In the genomic region with DNA sequence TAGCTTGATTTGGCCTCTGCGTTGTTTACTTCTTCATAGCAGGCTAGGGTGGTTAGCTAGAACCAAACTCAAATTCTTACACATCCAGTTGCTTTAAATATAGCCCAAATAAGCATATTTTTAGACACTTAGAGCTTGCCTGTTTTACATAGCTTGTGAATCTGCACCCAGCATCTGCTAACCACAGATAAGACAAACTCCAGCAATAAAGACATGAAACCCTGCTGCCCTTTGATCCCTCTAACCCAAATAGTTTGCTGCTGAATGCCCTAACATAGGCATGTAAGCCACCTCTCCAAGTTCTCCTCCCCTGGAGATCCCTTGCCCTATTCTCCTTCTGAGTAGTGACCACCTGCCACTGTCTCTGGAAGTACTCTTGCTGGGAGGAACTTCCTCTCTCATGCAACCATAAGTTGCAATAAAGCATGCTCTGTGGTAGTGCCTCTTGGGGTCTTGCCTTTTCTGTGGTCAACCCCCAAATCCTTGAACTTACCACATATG, we compare ENCODE assay signal across 13 cellular contexts.
DNase-seq lines count a peak whose midpoint lies in the region; ATAC-seq, FAIRE-seq and TF ChIP-seq lines count a peak whose summit lies in the region.
"Had no signal": no experiment of that assay in that cellular context is flagged by ENCODE, and none has a peak within 500 bp of the region (broad histone marks: within the 10 kb centered on the region; RNA-seq: fewer than 3 reads in every experiment).

No MANE protein-coding gene starts in this region.

- no peaks in the 10 kb centered on the region for H3K9me2 ChIP-seq in MM.1S (replicated peaks; ENCODE audit: insufficient read depth, low read length)

- no peaks in the 10 kb centered on the region for H3K36me3 Mint-ChIP-seq in activated CD4-positive, alpha-beta memory T cell treated with anti-CD3 and anti-CD28 coated beads, Interleukin-2, amount 10 ng/mL, durations not matched to agents 7 days and 5 days (ENCODE audit: low read depth)

- no peaks in the 10 kb centered on the region for H3K27me3 Mint-ChIP-seq in activated CD4-positive, alpha-beta memory T cell treated with anti-CD3 and anti-CD28 coated beads, Interleukin-2, amount 10 ng/mL, durations not matched to agents 7 days and 5 days
- H3K27me3 Mint-ChIP-seq: activated CD4-positive, alpha-beta T cell treated with anti-CD3 and anti-CD28 coated beads for 36 hours had no signal

- no peak for TF ChIP-seq POLR2A in GM12891 (IDR thresholded peaks at IDR 0.05; ENCODE audit: low read depth, low read length)

- H4K20me1 ChIP-seq in MM.1S (ENCODE audit: insufficient read depth, low read length) = no peaks in the 10 kb centered on the region

- intact Hi-C loops in tibial artery (cut with DNase I; ENCODE audit: low total_unique reads) = no loop called here

- H3K9ac ChIP-seq in MM.1S (ENCODE audit: low read length) = peak overlapping the region; percentile 3; the same call in 1 of the 2 replicates

- ATAC-seq in GM19455 (IDR thresholded peaks at IDR 0.05; ENCODE audit: unreplicated experiment) (peak; percentile 86), HG02943 (IDR thresholded peaks at IDR 0.05; ENCODE audit: low read depth, unreplicated experiment) (peak; percentile 73)
- ATAC-seq: activated CD4-positive, alpha-beta T cell treated with anti-CD3 and anti-CD28 coated beads for 36 hours; activated naive CD4-positive, alpha-beta T cell treated with anti-CD3 and anti-CD28 coated beads, Interleukin-2, amount 50 U/mL, for 72 hours had no signal

- TF ChIP-seq CTCF in MM.1S (IDR thresholded peaks at IDR 0.05; ENCODE audit: low read length) (no peak), tibial artery (IDR thresholded peaks at IDR 0.05) (no peak)

- peaks cover 24% of the 10 kb centered on the region for H3K4me1 ChIP-seq in MM.1S (ENCODE audit: low read length)
- no peaks in the 10 kb centered on the region for H3K4me1 ChIP-seq in tibial artery

- H3K9me3 Mint-ChIP-seq in activated CD4-positive, alpha-beta memory T cell treated with anti-CD3 and anti-CD28 coated beads, Interleukin-2, amount 10 ng/mL, durations not matched to agents 7 days and 5 days = no peaks in the 10 kb centered on the region

- H3K4me1 Mint-ChIP-seq in activated CD4-positive, alpha-beta memory T cell treated with anti-CD3 and anti-CD28 coated beads, Interleukin-2, amount 10 ng/mL, durations not matched to agents 7 days and 5 days = no peaks in the 10 kb centered on the region
- H3K4me1 Mint-ChIP-seq: activated CD4-positive, alpha-beta T cell treated with anti-CD3 and anti-CD28 coated beads for 36 hours had no signal

- no peak overlapping the region for H3K27ac Mint-ChIP-seq in activated CD4-positive, alpha-beta memory T cell treated with anti-CD3 and anti-CD28 coated beads, Interleukin-2, amount 10 ng/mL, durations not matched to agents 7 days and 5 days
- H3K27ac Mint-ChIP-seq: activated CD4-positive, alpha-beta T cell treated with anti-CD3 and anti-CD28 coated beads for 36 hours; activated naive CD4-positive, alpha-beta T cell treated with anti-CD3 and anti-CD28 coated beads, Interleukin-2, amount 50 U/mL, for 72 hours had no signal

- no peak for DNase-seq in GM12891 (ENCODE audit: insufficient read length, low spot score)
- peak; percentile 92 for DNase-seq in MM.1S
- DNase-seq in NOMO-1 (lab: John Stamatoyannopoulos, UW; ENCODE audit: unreplicated experiment in 2 of 2) = no peak
- DNase-seq in activated CD4-positive, alpha-beta memory T cell treated with anti-CD3 and anti-CD28 coated beads, Interleukin-2, amount 10 ng/mL, durations not matched to agents 7 days and 5 days = no peak
- DNase-seq in mesenteric fat pad (ENCODE audit: low spot score) = no peak
- DNase-seq in tibial artery = no peak
- DNase-seq: activated CD4-positive, alpha-beta T cell treated with anti-CD3 and anti-CD28 coated beads for 36 hours; NCI-H2029 treated with DMSO at 0.1 percent for 48 hours had no signal

- H2AFZ ChIP-seq in MM.1S (ENCODE audit: low read length) = peak overlapping the region; percentile 56

- H3K36me3 ChIP-seq in MM.1S (replicated peaks; ENCODE audit: insufficient read depth, low read length) (no peaks in the 10 kb centered on the region), tibial artery (no peaks in the 10 kb centered on the region)

- H3F3A ChIP-seq in MM.1S (ENCODE audit: insufficient read depth, low read length) = peaks cover 14% of the 10 kb centered on the region

- FAIRE-seq in GM12891 (lab: Jason Lieb, UNC) = peak; percentile 69
- FAIRE-seq: endothelial cell of umbilical vein, RCC 7860 had no signal

- no peaks in the 10 kb centered on the region for H3K27me3 ChIP-seq in MM.1S (replicated peaks; ENCODE audit: insufficient read depth, low read length)
- H3K27me3 ChIP-seq in tibial artery = no peaks in the 10 kb centered on the region

- peak overlapping the region; percentile 27; the same call in 1 of the 2 replicates for H3K4me3 ChIP-seq in MM.1S (ENCODE audit: low read length)
- no peak overlapping the region for H3K4me3 ChIP-seq in tibial artery

- H3K4me3 Mint-ChIP-seq in activated CD4-positive, alpha-beta memory T cell treated with anti-CD3 and anti-CD28 coated beads, Interleukin-2, amount 10 ng/mL, durations not matched to agents 7 days and 5 days = no peak overlapping the region
- H3K4me3 Mint-ChIP-seq: activated CD4-positive, alpha-beta T cell treated with anti-CD3 and anti-CD28 coated beads for 36 hours had no signal

- H3K79me2 ChIP-seq in MM.1S (ENCODE audit: low read length) = no peaks in the 10 kb centered on the region

- H3K9me3 ChIP-seq in MM.1S (replicated peaks; ENCODE audit: insufficient read depth, low read length) (no peaks in the 10 kb centered on the region), tibial artery (no peaks in the 10 kb centered on the region)

- CTCF ChIA-PET in activated CD4-positive, alpha-beta memory T cell treated with anti-CD3 and anti-CD28 coated beads, Interleukin-2, amount 10 ng/mL, durations not matched to agents 7 days and 5 days (lab: Charles Lee) = no interaction called here

- H3K4me2 ChIP-seq in MM.1S (ENCODE audit: low read depth, low read length) = peak overlapping the region; percentile 68

- POLR2A ChIA-PET in activated CD4-positive, alpha-beta memory T cell treated with anti-CD3 and anti-CD28 coated beads, Interleukin-2, amount 10 ng/mL, durations not matched to agents 7 days and 5 days (lab: Charles Lee) = no interaction called here

- peak overlapping the region; percentile 69; the same call in 1 of the 2 replicates for H3K27ac ChIP-seq in MM.1S (ENCODE audit: low read length)
- H3K27ac ChIP-seq in tibial artery = no peak overlapping the region

TF ChIP-seq in GM12891, 5 proteins besides CTCF, POLR2A, EP300 and RAD21:
- TF ChIP-seq TAF1 (IDR thresholded peaks at IDR 0.05; ENCODE audit: low read depth, low read length) = no peak
- no peak for TF ChIP-seq PAX5 (IDR thresholded peaks at IDR 0.05; ENCODE audit: insufficient read depth, low read length, severe bottlenecking)
- TF ChIP-seq POU2F2 (IDR thresholded peaks at IDR 0.05; ENCODE audit: low read depth, low read length) = no peak
- TF ChIP-seq SPI1 (IDR thresholded peaks at IDR 0.05; ENCODE audit: low read depth, low read length) = peak; percentile 63
- TF ChIP-seq POLR2AphosphoS5 (IDR thresholded peaks at IDR 0.05; ENCODE audit: low read depth, low read length) = no peak
TF ChIP-seq in GM12891: peak in this region for 1.
